In the genomic region with DNA sequence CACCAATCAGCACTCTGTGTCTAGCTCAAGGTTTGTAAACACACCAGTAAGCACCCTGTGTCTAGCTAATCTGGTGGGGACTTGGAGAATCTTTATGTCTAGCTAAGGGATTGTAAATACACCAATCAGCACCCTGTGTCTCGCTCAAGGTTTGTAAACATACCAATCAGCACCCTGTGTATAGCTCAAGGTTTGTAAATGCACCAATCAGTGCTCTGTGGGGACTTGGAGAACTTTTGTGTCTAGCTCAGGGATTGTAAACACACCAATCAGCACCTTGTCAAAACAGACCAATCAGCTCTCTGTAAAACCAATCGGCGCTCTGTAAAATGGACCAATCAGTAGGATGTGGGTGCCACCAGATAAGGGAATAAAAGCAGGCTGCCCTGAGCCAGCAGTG, we compare ENCODE assay signal across 7 cellular contexts. TPM values are rescaled to one million over a fixed set of nuclear protein-coding genes. Genes with fewer than 3 reads are reported as not detected.
"Had no signal": no experiment of that assay in that cellular context is flagged by ENCODE, and none has a peak within 500 bp of the region (broad histone marks: within the 10 kb centered on the region; RNA-seq: fewer than 3 reads in every experiment).

No MANE protein-coding gene starts in this region.

RNA-seq across cellular contexts. Expression of a gene that starts 7.2 kb away (rescaled TPM):
- total RNA-seq: GM23248, GM23338, H1, H4, H7, H9, HFFc6 had no signal
- polyA plus RNA-seq: GM23248, GM23338 had no signal

RNA-seq across cellular contexts. Expression of a gene that starts 33.9 kb away (rescaled TPM):
- total RNA-seq: GM23248, GM23338, H1, H4, H7, H9, HFFc6 had no signal
- polyA plus RNA-seq: GM23248, GM23338, H1 had no signal
